Comparison of ENCODE assay signal across 17 cellular contexts in genomic region chr20:3660262-3661059, GRCh38. TPM values are rescaled to one million over a fixed set of nuclear protein-coding genes. Genes with fewer than 3 reads are reported as not detected.
DNase-seq lines count a peak whose midpoint lies in the region; ATAC-seq and TF ChIP-seq lines count a peak whose summit lies in the region.
"Had no signal": no experiment of that assay in that cellular context is flagged by ENCODE, and none has a peak within 500 bp of the region (broad histone marks: within the 10 kb centered on the region; RNA-seq: fewer than 3 reads in every experiment).

No MANE protein-coding gene starts in this region.

- no peak overlapping the region for H3K27ac ChIP-seq in right atrium auricular region
- no peak overlapping the region for H3K27ac ChIP-seq in SK-N-MC
- no peak overlapping the region for H3K27ac ChIP-seq in upper lobe of right lung
- H3K27ac ChIP-seq: colonic mucosa had no signal

- H3K9me3 ChIP-seq in right atrium auricular region (no peaks in the 10 kb centered on the region), SK-N-MC (ENCODE audit: low read depth, low read length) (no peaks in the 10 kb centered on the region), upper lobe of right lung (no peaks in the 10 kb centered on the region)
- H3K9me3 ChIP-seq: colonic mucosa had no signal

- intact Hi-C loops in cardiac septum (cut with DNase I): no loop called here
- intact Hi-C loops in upper lobe of right lung (cut with DNase I): no loop called here

- H3K27me3 ChIP-seq in right atrium auricular region (peaks cover 0 to 14% of the 10 kb centered on the region in 2 donors), upper lobe of right lung (peaks cover 41% of the 10 kb centered on the region)

- peak; percentile 64 for DNase-seq in cardiac septum (ENCODE audit: low spot score)
- no peak for DNase-seq in right atrium auricular region (ENCODE audit: low spot score)
- no peak for DNase-seq in SK-N-MC (ENCODE audit: low read depth, low spot score)
- DNase-seq in islet precursor cell: peak; percentile 24
- peak; percentile 54 for DNase-seq in upper lobe of right lung
- DNase-seq in 8988T: no peak
- DNase-seq in occipital lobe (lab: John Stamatoyannopoulos, UW): no peak
- DNase-seq in effector CD8-positive, alpha-beta T cell (lab: John Stamatoyannopoulos, UW): no peak
- DNase-seq: activated CD4-positive, alpha-beta T cell treated with anti-CD3 and anti-CD28 coated beads, Interleukin-2, amount 50 U/mL, for 1 hour; amniotic stem cell; colonic mucosa; glutamatergic neuron; NCI-H1694 treated with DMSO at 0.1 percent for 48 hours; NCI-H510A; stimulated activated naive CD4-positive, alpha-beta T cell treated with Interleukin-2 at 50 U/mL for 16 hours had no signal

- H3K4me1 ChIP-seq in right atrium auricular region (peaks cover 0 to 10% of the 10 kb centered on the region in 2 donors), upper lobe of right lung (no peaks in the 10 kb centered on the region)
- H3K4me1 ChIP-seq: colonic mucosa had no signal

- no peak for ATAC-seq in upper lobe of right lung
- ATAC-seq: activated T-helper 17 cell treated with anti-CD3 and anti-CD28 coated beads, Interleukin-2, amount 50 U/mL, for 72 hours; esophagus mucosa had no signal

- no peak for TF ChIP-seq CTCF in right atrium auricular region (IDR thresholded peaks at IDR 0.05)
- TF ChIP-seq CTCF in upper lobe of right lung (IDR thresholded peaks at IDR 0.05): no peak

- H3K4me3 ChIP-seq in right atrium auricular region (no peak overlapping the region), SK-N-MC (peak overlapping the region; percentile 55), upper lobe of right lung (no peak overlapping the region)
- H3K4me3 ChIP-seq: colonic mucosa had no signal

- no peak overlapping the region for H3K9ac ChIP-seq in SK-N-MC (ENCODE audit: insufficient read length)

- H3K36me3 ChIP-seq in right atrium auricular region (no peaks in the 10 kb centered on the region), SK-N-MC (ENCODE audit: insufficient read depth, low read length) (no peaks in the 10 kb centered on the region), upper lobe of right lung (no peaks in the 10 kb centered on the region)
- H3K36me3 ChIP-seq: colonic mucosa had no signal

RNA-seq across cellular contexts. Expression of gene GFRA4, which starts 2.7 kb away (rescaled TPM):
- total RNA-seq in cardiac septum (not detected), right atrium auricular region (not detected), upper lobe of right lung (not detected), occipital lobe (not detected)
- total RNA-seq: activated T-helper 17 cell treated with anti-CD3 and anti-CD28 coated beads, Interleukin-2, amount 50 U/mL, for 72 hours; colonic mucosa; esophagus mucosa had no signal

RNA-seq across cellular contexts. Expression of gene ADAM33, which starts 21.3 kb away (rescaled TPM):
- total RNA-seq in cardiac septum (3.0 TPM), right atrium auricular region (10 to 100 TPM in 1 of 2 donors, 1 to 10 TPM in 1; 9.7 to 13.8 TPM), upper lobe of right lung (11.0 TPM), occipital lobe (3.6 TPM)
- total RNA-seq: activated T-helper 17 cell treated with anti-CD3 and anti-CD28 coated beads, Interleukin-2, amount 50 U/mL, for 72 hours had no signal

RNA-seq across cellular contexts. Expression of gene SIGLEC1, which starts 51.9 kb away (rescaled TPM):
- total RNA-seq in cardiac septum (2.4 TPM), right atrium auricular region (1 to 10 TPM; 3.2 to 3.9 TPM), upper lobe of right lung (53.6 TPM), occipital lobe (0.16 TPM)
- total RNA-seq: activated T-helper 17 cell treated with anti-CD3 and anti-CD28 coated beads, Interleukin-2, amount 50 U/mL, for 72 hours had no signal

Comparison
In these comparisons a context has a peak if more than half of its experiments do, and no peak if none do; other contexts are left out.
1. DNase-seq: peak in cardiac septum (single experiment), islet precursor cell (single experiment) and upper lobe of right lung (single experiment); none in right atrium auricular region (single experiment), SK-N-MC (single experiment), 8988T (single experiment), occipital lobe (single experiment) and effector CD8-positive, alpha-beta T cell (single experiment).
2. RNA of gene SIGLEC1, which starts 51.9 kb away (total RNA-seq): 53.6 TPM in upper lobe of right lung (single experiment); 3.2 to 3.9 TPM in right atrium auricular region, 2.4 TPM in cardiac septum (single experiment) and 0.16 TPM in occipital lobe (single experiment); every median in the first group is over 10 times any median in the second.